8 cellular contexts compared by ENCODE assay signal in genomic region chr16:13920510-13920818, GRCh38. TPM values are rescaled to one million over a fixed set of nuclear protein-coding genes. Genes with fewer than 3 reads are reported as not detected.
DNase-seq lines count a peak whose midpoint lies in the region; ATAC-seq, FAIRE-seq and TF ChIP-seq lines count a peak whose summit lies in the region.

No MANE protein-coding gene starts in this region.

- ATAC-seq in activated T-cell treated with anti-CD3 and anti-CD28 coated beads, Interleukin-2, amount 50 U/mL, for 4 hours = no peak

- peak overlapping the region; percentile 97 for H3K4me3 Mint-ChIP-seq in activated T-cell treated with anti-CD3 and anti-CD28 coated beads, Interleukin-2, amount 50 U/mL, for 4 hours
- peak overlapping the region; percentile 97 for H3K4me3 Mint-ChIP-seq in astrocyte (ENCODE audit: unreplicated experiment)
- H3K4me3 Mint-ChIP-seq in type B pancreatic cell = peak overlapping the region; percentile 96

- FAIRE-seq in astrocyte (lab: Jason Lieb, UNC) = no peak

- H3K27me3 Mint-ChIP-seq in activated T-cell treated with anti-CD3 and anti-CD28 coated beads, Interleukin-2, amount 50 U/mL, for 4 hours (ENCODE audit: low read depth) = no peaks in the 10 kb centered on the region
- no peaks in the 10 kb centered on the region for H3K27me3 Mint-ChIP-seq in astrocyte (ENCODE audit: low read depth, unreplicated experiment)
- H3K27me3 Mint-ChIP-seq in type B pancreatic cell = no peaks in the 10 kb centered on the region

- H3K36me3 ChIP-seq in astrocyte (ENCODE audit: insufficient read depth, low read length) = peaks cover 3% of the 10 kb centered on the region

- H2AFZ ChIP-seq in astrocyte (ENCODE audit: low read depth, low read length) = peak overlapping the region; percentile 99

- DNase-seq in activated T-cell treated with anti-CD3 and anti-CD28 coated beads, Interleukin-2, amount 50 U/mL, for 4 hours = no peak
- DNase-seq in activated T-cell treated with anti-CD3 and anti-CD28 coated beads for 4 hours (no peak), astrocyte (ENCODE audit: low read depth) (no peak), lower leg skin (ENCODE audit: low spot score in 2 of 2) (no peak), type B pancreatic cell (ENCODE audit: extremely low spot score, unreplicated experiment) (no peak), retina (no peak), SW 1271 (lab: John Stamatoyannopoulos, UW) (no peak), HCEC 1CT (no peak)

- TF ChIP-seq CTCF in astrocyte (IDR thresholded peaks at IDR 0.05; ENCODE audit: insufficient read depth, low read depth, low read length) = no peak
- TF ChIP-seq CTCF in lower leg skin (IDR thresholded peaks at IDR 0.05) = no peak
- no peak for TF ChIP-seq CTCF in type B pancreatic cell (conservative IDR thresholded peaks at IDR 0.05)

- H3K9ac ChIP-seq in astrocyte (ENCODE audit: low read length) = peak overlapping the region; percentile 96

- WGBS in lower leg skin, 2 donors = 0 to 1% methylated on average over 10 of the region's 10 CpGs

- peaks cover 20% of the 10 kb centered on the region for H3K4me1 Mint-ChIP-seq in activated T-cell treated with anti-CD3 and anti-CD28 coated beads, Interleukin-2, amount 50 U/mL, for 4 hours (ENCODE audit: low read depth)
- H3K4me1 Mint-ChIP-seq in astrocyte (ENCODE audit: low read depth, unreplicated experiment) (peaks cover 15% of the 10 kb centered on the region), type B pancreatic cell (ENCODE audit: unreplicated experiment) (peaks cover 20% of the 10 kb centered on the region)

- H3K4me2 ChIP-seq in astrocyte (ENCODE audit: low read length) = peak overlapping the region; percentile 96

- H3K4me3 ChIP-seq in astrocyte (ENCODE audit: insufficient read depth, low read depth, low read length) (peak overlapping the region; percentile 86), lower leg skin (ENCODE audit: low read depth, poor library complexity, severe bottlenecking) (peak overlapping the region; percentile 96)

- H4K20me1 ChIP-seq in astrocyte (ENCODE audit: insufficient read depth, low read length) = peaks cover 4% of the 10 kb centered on the region

- intact Hi-C loops in lower leg skin (cut with DNase I; ENCODE audit: low total_unique reads) = loop anchor here (10.0 kb wide), 1 partner anchor 324 kb away; no protein-coding TSS in a partner anchor

- peaks cover 8% of the 10 kb centered on the region for H3K36me3 Mint-ChIP-seq in activated T-cell treated with anti-CD3 and anti-CD28 coated beads, Interleukin-2, amount 50 U/mL, for 4 hours (ENCODE audit: insufficient read depth)
- H3K36me3 Mint-ChIP-seq in astrocyte (ENCODE audit: low read depth, unreplicated experiment) (no peaks in the 10 kb centered on the region), type B pancreatic cell (peaks cover 11% of the 10 kb centered on the region)

- H3K4me1 ChIP-seq in astrocyte (ENCODE audit: insufficient read depth, low read length) = peaks cover 17% of the 10 kb centered on the region

- H3K79me2 ChIP-seq in astrocyte (ENCODE audit: insufficient read depth, low read length) = peaks cover 11% of the 10 kb centered on the region

- no peaks in the 10 kb centered on the region for H3K9me3 Mint-ChIP-seq in activated T-cell treated with anti-CD3 and anti-CD28 coated beads, Interleukin-2, amount 50 U/mL, for 4 hours
- H3K9me3 Mint-ChIP-seq in astrocyte (ENCODE audit: unreplicated experiment) (no peaks in the 10 kb centered on the region), type B pancreatic cell (no peaks in the 10 kb centered on the region)

- H3K9me3 ChIP-seq in astrocyte (ENCODE audit: insufficient read depth, low read depth, low read length) = no peaks in the 10 kb centered on the region

- peak overlapping the region; percentile 92 for H3K27ac Mint-ChIP-seq in astrocyte (ENCODE audit: unreplicated experiment)
- H3K27ac Mint-ChIP-seq in type B pancreatic cell = peak overlapping the region; percentile 62

- H3K27ac ChIP-seq in astrocyte (ENCODE audit: low read depth, low read length) = peak overlapping the region; percentile 75

- H3K27me3 ChIP-seq in astrocyte (ENCODE audit: insufficient read depth, low read length) = no peaks in the 10 kb centered on the region

- TF ChIP-seq POLR2A in lower leg skin (IDR thresholded peaks at IDR 0.05) = no peak

RNA-seq across cellular contexts. Expression of gene ERCC4, which starts 0.5 kb away (rescaled TPM):
- 10 to 100 TPM; 11.4 to 16.7 (median 12.1) TPM for total RNA-seq in activated T-cell treated with anti-CD3 and anti-CD28 coated beads, Interleukin-2, amount 50 U/mL, for 4 hours
- total RNA-seq in astrocyte = 13.9 and 15.6 TPM in 2 replicates
- 10 to 100 TPM in 1 of 4 donors, 1 to 10 TPM in 3; 4.0 to 11.6 (median 6.9) TPM for total RNA-seq in lower leg skin
- total RNA-seq in type B pancreatic cell (ENCODE audit: low replicate concordance) = 10.6 and 17.9 TPM in 2 replicates
